In the genomic region with DNA sequence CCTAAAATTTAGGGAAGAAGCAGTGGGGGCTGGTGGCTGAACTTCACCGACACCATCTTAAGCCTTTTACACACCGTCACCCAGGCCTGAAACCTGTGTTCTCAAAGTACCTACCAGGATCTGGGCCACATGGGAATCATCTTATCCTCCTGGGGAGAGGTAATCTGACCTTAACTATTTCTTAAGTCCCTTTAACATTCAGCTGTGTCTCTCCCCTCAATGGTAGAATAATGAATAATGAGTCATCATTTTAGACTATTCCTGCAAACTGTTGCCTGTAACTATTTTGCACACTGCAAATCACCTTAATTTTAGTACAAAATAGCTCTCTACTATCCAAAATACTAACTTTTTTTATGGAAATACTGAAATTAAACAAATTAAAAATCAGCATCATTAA, we compare ENCODE assay signal across 1 cellular context.
TF ChIP-seq lines count a peak whose summit lies in the region.

No MANE protein-coding gene starts in this region.

TF ChIP-seq in HCT116, 20 proteins besides CTCF, POLR2A, EP300 and RAD21 (continued from another document):
- TF ChIP-seq, protein P1, sequence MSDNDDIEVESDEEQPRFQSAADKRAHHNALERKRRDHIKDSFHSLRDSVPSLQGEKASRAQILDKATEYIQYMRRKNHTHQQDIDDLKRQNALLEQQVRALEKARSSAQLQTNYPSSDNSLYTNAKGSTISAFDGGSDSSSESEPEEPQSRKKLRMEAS (IDR thresholded peaks at IDR 0.05), result no peak
- TF ChIP-seq EGR1 (IDR thresholded peaks at IDR 0.05; ENCODE audit: low read depth) (no peak), POLR2AphosphoS5 (IDR thresholded peaks at IDR 0.05; ENCODE audit: low read depth, low read length) (no peak), YY1 (IDR thresholded peaks at IDR 0.05; ENCODE audit: extremely low read depth, insufficient replicate concordance, low read depth, low read length) (no peak), SIN3A (IDR thresholded peaks at IDR 0.05; ENCODE audit: low read depth) (no peak), EZH2 (IDR thresholded peaks at IDR 0.05) (no peak), ZNF274 (IDR thresholded peaks at IDR 0.05; ENCODE audit: low read depth, low read length) (no peak), CBX3 (IDR thresholded peaks at IDR 0.05; ENCODE audit: low read depth) (no peak), SP1 (IDR thresholded peaks at IDR 0.05; ENCODE audit: low read depth) (no peak), SRF (IDR thresholded peaks at IDR 0.05; ENCODE audit: low read depth) (no peak), EZH2phosphoT487 (IDR thresholded peaks at IDR 0.05; ENCODE audit: borderline replicate concordance) (no peak), CEBPB (IDR thresholded peaks at IDR 0.05; ENCODE audit: low read depth) (no peak), FOSL1 (IDR thresholded peaks at IDR 0.05; ENCODE audit: low read depth) (no peak), TCF7L2 (IDR thresholded peaks at IDR 0.05; ENCODE audit: borderline replicate concordance, extremely low read depth, insufficient read depth, insufficient read length) (no peak)
- TF ChIP-seq, protein P2, sequence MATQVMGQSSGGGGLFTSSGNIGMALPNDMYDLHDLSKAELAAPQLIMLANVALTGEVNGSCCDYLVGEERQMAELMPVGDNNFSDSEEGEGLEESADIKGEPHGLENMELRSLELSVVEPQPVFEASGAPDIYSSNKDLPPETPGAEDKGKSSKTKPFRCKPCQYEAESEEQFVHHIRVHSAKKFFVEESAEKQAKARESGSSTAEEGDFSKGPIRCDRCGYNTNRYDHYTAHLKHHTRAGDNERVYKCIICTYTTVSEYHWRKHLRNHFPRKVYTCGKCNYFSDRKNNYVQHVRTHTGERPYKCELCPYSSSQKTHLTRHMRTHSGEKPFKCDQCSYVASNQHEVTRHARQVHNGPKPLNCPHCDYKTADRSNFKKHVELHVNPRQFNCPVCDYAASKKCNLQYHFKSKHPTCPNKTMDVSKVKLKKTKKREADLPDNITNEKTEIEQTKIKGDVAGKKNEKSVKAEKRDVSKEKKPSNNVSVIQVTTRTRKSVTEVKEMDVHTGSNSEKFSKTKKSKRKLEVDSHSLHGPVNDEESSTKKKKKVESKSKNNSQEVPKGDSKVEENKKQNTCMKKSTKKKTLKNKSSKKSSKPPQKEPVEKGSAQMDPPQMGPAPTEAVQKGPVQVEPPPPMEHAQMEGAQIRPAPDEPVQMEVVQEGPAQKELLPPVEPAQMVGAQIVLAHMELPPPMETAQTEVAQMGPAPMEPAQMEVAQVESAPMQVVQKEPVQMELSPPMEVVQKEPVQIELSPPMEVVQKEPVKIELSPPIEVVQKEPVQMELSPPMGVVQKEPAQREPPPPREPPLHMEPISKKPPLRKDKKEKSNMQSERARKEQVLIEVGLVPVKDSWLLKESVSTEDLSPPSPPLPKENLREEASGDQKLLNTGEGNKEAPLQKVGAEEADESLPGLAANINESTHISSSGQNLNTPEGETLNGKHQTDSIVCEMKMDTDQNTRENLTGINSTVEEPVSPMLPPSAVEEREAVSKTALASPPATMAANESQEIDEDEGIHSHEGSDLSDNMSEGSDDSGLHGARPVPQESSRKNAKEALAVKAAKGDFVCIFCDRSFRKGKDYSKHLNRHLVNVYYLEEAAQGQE (IDR thresholded peaks at IDR 0.05; ENCODE audit: low read depth), result no peak
- TF ChIP-seq, protein P3, sequence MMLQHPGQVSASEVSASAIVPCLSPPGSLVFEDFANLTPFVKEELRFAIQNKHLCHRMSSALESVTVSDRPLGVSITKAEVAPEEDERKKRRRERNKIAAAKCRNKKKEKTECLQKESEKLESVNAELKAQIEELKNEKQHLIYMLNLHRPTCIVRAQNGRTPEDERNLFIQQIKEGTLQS (IDR thresholded peaks at IDR 0.05), result no peak
